ENCODE assay signal across 1 cellular context in the genomic region with DNA sequence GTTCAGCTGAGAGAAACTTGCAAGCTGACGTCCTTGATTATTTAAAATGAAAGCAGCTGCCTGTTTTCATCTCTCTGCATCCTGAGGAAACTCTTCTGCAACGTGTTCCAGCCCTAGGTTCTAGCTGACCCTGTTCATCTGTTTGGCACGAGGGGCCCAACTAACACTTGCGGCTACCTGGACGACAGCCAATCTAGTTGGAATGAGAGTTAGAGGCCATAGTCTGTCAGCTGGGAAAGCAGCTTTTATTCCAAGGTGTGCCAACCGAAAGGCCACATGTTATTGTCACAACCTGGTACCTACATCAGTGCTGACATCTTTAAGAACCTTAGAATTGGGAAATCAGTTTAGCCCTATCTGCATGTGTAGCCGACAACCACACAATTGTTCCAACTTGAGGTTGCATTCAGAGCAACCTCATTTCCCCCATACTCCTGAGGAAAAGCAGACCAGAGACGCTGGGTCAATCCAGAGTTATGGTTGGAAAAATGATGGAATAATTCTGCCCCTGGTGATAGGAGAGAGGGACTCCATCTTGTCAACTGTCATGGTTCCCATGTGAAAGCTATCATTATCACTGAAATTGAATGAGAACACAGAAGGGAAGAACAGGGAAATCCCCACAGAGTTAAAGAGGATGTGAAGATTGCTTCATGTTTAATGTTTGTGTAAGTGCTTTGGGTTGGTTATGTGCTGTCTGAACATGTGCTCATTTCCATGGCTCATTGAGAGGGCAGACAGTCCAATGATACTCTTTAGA.
TF ChIP-seq lines count a peak whose summit lies in the region.

No MANE protein-coding gene starts in this region.

TF ChIP-seq in SK-N-SH treated with all-trans-retinoic acid at 6 μM for 48 hours, 23 proteins besides CTCF, POLR2A, EP300 and RAD21 (continued from another document):
- TF ChIP-seq, protein P1, sequence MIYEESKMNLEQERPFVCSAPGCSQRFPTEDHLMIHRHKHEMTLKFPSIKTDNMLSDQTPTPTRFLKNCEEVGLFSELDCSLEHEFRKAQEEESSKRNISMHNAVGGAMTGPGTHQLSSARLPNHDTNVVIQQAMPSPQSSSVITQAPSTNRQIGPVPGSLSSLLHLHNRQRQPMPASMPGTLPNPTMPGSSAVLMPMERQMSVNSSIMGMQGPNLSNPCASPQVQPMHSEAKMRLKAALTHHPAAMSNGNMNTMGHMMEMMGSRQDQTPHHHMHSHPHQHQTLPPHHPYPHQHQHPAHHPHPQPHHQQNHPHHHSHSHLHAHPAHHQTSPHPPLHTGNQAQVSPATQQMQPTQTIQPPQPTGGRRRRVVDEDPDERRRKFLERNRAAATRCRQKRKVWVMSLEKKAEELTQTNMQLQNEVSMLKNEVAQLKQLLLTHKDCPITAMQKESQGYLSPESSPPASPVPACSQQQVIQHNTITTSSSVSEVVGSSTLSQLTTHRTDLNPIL (CRISPR knock-in tag; IDR thresholded peaks at IDR 0.05; ENCODE audit: low read depth): no peak
- TF ChIP-seq PPARA (CRISPR knock-in tag; IDR thresholded peaks at IDR 0.05; ENCODE audit: borderline replicate concordance): no peak
TF ChIP-seq in SK-N-SH treated with all-trans-retinoic acid at 6 μM for 48 hours: peak in this region for 0.
